Comparison of ENCODE assay signal across 16 cellular contexts in genomic region chr2:191349990-191350389, GRCh38.
DNase-seq lines count a peak whose midpoint lies in the region; ATAC-seq and TF ChIP-seq lines count a peak whose summit lies in the region.
"Had no signal": no experiment of that assay in that cellular context is flagged by ENCODE, and none has a peak within 500 bp of the region (broad histone marks: within the 10 kb centered on the region; RNA-seq: fewer than 3 reads in every experiment).

No MANE protein-coding gene starts in this region.

- no peaks in the 10 kb centered on the region for H3K9me2 ChIP-seq in PC-3 (replicated peaks; ENCODE audit: low read length)
- H3K9me2 ChIP-seq in hepatocyte (replicated peaks; ENCODE audit: insufficient read depth) = no peaks in the 10 kb centered on the region

- H3K4me3 ChIP-seq in AG04450 (ENCODE audit: low read depth, low read length) (no peak overlapping the region), PC-3 (ENCODE audit: low read length) (no peak overlapping the region), choroid plexus epithelial cell (ENCODE audit: low read depth, low read length) (no peak overlapping the region), hepatocyte (no peak overlapping the region)
- H3K4me3 ChIP-seq: A549, PC-9 had no signal

- H3K79me2 ChIP-seq in PC-3 (ENCODE audit: low read length) = 0 out of 2 replicates have a peak, but pooled peaks cover 3% of the 10 kb centered on the region
- peaks cover 2% of the 10 kb centered on the region for H3K79me2 ChIP-seq in hepatocyte

- WGBS in hepatocyte (ENCODE audit: low lambda C conversion rate, missing lambda C conversion rate) = 72% methylated on average over 2 of the region's 2 CpGs

- no peak overlapping the region for H2AFZ ChIP-seq in PC-3 (ENCODE audit: low read length)
- H2AFZ ChIP-seq in hepatocyte = no peak overlapping the region
- H2AFZ ChIP-seq: PC-9 had no signal

- H4K20me1 ChIP-seq in PC-3 (ENCODE audit: low read length) (no peaks in the 10 kb centered on the region), hepatocyte (ENCODE audit: insufficient read depth, poor library complexity, severe bottlenecking) (no peaks in the 10 kb centered on the region)

- no peak overlapping the region for H3K27ac ChIP-seq in AG04450 (ENCODE audit: low read depth, low read length)
- no peak overlapping the region for H3K27ac ChIP-seq in PC-3 (ENCODE audit: low read length)
- no peak overlapping the region for H3K27ac ChIP-seq in hepatocyte
- H3K27ac ChIP-seq: PC-9 had no signal

- CTCF ChIA-PET in AG04450 (lab: Charles Lee) = no interaction called here
- CTCF ChIA-PET in PC-3 (lab: Charles Lee) = no interaction called here

- H3F3A ChIP-seq in PC-3 (ENCODE audit: low read length, unreplicated experiment) = no peaks in the 10 kb centered on the region

- no TSS peak for BruUV-seq in PC-3 (replicated peaks; lab: Mats Ljungman, UMichigan)

- TF ChIP-seq CTCF in AG04450 (IDR thresholded peaks at IDR 0.05; ENCODE audit: low read depth, low read length) = peak; percentile 26; the same call in 1 of the 2 replicates
- 0 out of 2 replicates have a peak, but pooled peaks have one; percentile 31 for TF ChIP-seq CTCF in PC-3 (conservative IDR thresholded peaks at IDR 0.05; ENCODE audit: low read depth, low read length)
- peak; percentile 28 for TF ChIP-seq CTCF in choroid plexus epithelial cell (conservative IDR thresholded peaks at IDR 0.05; ENCODE audit: low read depth, low read length)
- peak; percentile 28 for TF ChIP-seq CTCF in hepatocyte (IDR thresholded peaks at IDR 0.05; ENCODE audit: poor library complexity)
- no peak for TF ChIP-seq CTCF in GM20000 (IDR thresholded peaks at IDR 0.05; ENCODE audit: extremely low read depth, missing control alignments)

- H3K36me3 ChIP-seq in PC-3 (ENCODE audit: low read depth, low read length) = peaks cover 27% of the 10 kb centered on the region
- no peaks in the 10 kb centered on the region for H3K36me3 ChIP-seq in hepatocyte (replicated peaks; ENCODE audit: insufficient read depth, low read depth)

- DNase-seq in AG04450 (ENCODE audit: low read depth, low spot score) (no peak), PC-3 (no peak), choroid plexus epithelial cell (ENCODE audit: low read depth) (no peak), hepatocyte (ENCODE audit: low spot score) (no peak), GM20000 (ENCODE audit: low spot score) (no peak), G401 (ENCODE audit: low spot score) (no peak)
- DNase-seq: CD8-positive, alpha-beta T cell; Karpas-422; NCI-H1436 treated with DMSO at 0.1 percent for 48 hours; NCI-H2081; NCI-H524; PC-9 had no signal

- in situ Hi-C loops in G401 (cut with HindIII; ENCODE audit: low sequenced_read_pairs) = no loop called here

- no peak overlapping the region for H3K9ac ChIP-seq in PC-3 (ENCODE audit: low read length)

- H3K9me3 ChIP-seq in AG04450 (ENCODE audit: control insufficient read depth, insufficient read depth, low read length) = no peaks in the 10 kb centered on the region
- H3K9me3 ChIP-seq in PC-3 (ENCODE audit: low read length) = no peaks in the 10 kb centered on the region
- no peaks in the 10 kb centered on the region for H3K9me3 ChIP-seq in hepatocyte (ENCODE audit: low read depth)
- H3K9me3 ChIP-seq: A549 had no signal

- intact Hi-C loops in PC-3 (cut with micrococcal nuclease) = loop anchor here (5.0 kb wide), 1 partner anchor 103 kb away; the partner anchor contains the start of gene MYO1B

- H3K4me1 ChIP-seq in PC-3 (ENCODE audit: insufficient read depth, low read length) (peaks cover 25% of the 10 kb centered on the region; the same call in 1 of the 2 replicates), hepatocyte (ENCODE audit: insufficient read depth) (no peaks in the 10 kb centered on the region)

- ATAC-seq in PC-3 (no peak), GM18873 (IDR thresholded peaks at IDR 0.05; ENCODE audit: low FRiP score, unreplicated experiment) (no peak), HG03342 (IDR thresholded peaks at IDR 0.05; ENCODE audit: unreplicated experiment) (no peak)
- ATAC-seq: A549; CD8-positive, alpha-beta T cell; Right ventricle myocardium inferior had no signal

- H3K4me2 ChIP-seq in PC-3 (ENCODE audit: low read length) = no peak overlapping the region
- no peak overlapping the region for H3K4me2 ChIP-seq in hepatocyte
- H3K4me2 ChIP-seq: A549, PC-9 had no signal

- H3K27me3 ChIP-seq in AG04450 (ENCODE audit: control insufficient read depth, insufficient read depth, low read length) = no peaks in the 10 kb centered on the region
- H3K27me3 ChIP-seq in PC-3 (ENCODE audit: low read length) = no peaks in the 10 kb centered on the region
- H3K27me3 ChIP-seq in hepatocyte = no peaks in the 10 kb centered on the region

- POLR2A ChIA-PET in AG04450 (lab: Yijun Ruan, JAX) (no interaction called here), PC-3 (lab: Charles Lee; ENCODE audit: unreplicated experiment) (no interaction called here)
